Comparison of ENCODE assay signal across 8 cellular contexts in genomic region chr15:83066761-83067637, GRCh38. TPM values are rescaled to one million over a fixed set of nuclear protein-coding genes. Genes with fewer than 3 reads are reported as not detected.
A peak's percentile ranks its signal among the peaks of the same experiment; 100 is the strongest.
DNase-seq lines count a peak whose midpoint lies in the region; ATAC-seq and TF ChIP-seq lines count a peak whose summit lies in the region.

TSS of gene BTBD1 (minus strand) at chr15:83067252. CDS start at chr15:83067151, 101 bp downstream.

- H3K4me3 ChIP-seq in lower leg skin (ENCODE audit: low read depth, poor library complexity, severe bottlenecking), result peak within 1 kb of the TSS; percentile 78

- WGBS in lower leg skin, 2 donors, result 0% methylated on average over 1 to 52 of the region's 86 CpGs

- peak; percentile 73 for ATAC-seq in HG03457 (IDR thresholded peaks at IDR 0.05; ENCODE audit: unreplicated experiment)

- intact Hi-C loops in lower leg skin (cut with DNase I; ENCODE audit: low total_unique reads), result no loop called here

- TF ChIP-seq CTCF in C4-2B (conservative IDR thresholded peaks at IDR 0.05) (peak; percentile 25), lower leg skin (IDR thresholded peaks at IDR 0.05) (no peak)

- peak within 1 kb of the TSS; percentile 96 for H3K27ac ChIP-seq in C4-2B

- TF ChIP-seq POLR2A in lower leg skin (IDR thresholded peaks at IDR 0.05), result no peak

- peak; percentile 90 for DNase-seq in GM19240 (ENCODE audit: insufficient read length, low spot score)
- peak; percentile 81 for DNase-seq in NCI-H526 treated with DMSO at 0.1 percent for 48 hours (lab: John Stamatoyannopoulos, UW)
- peak; percentile 92 to 94 for DNase-seq in activated CD4-positive, alpha-beta T cell treated with anti-CD3 and anti-CD28 coated beads, Interleukin-2, amount 50 U/mL, for 48 hours
- DNase-seq in dermis microvascular lymphatic vessel endothelial cell (ENCODE audit: low read depth in 2 of 2), result peak; percentile 63 to 90
- peak; percentile 89 to 97 for DNase-seq in lower leg skin (ENCODE audit: low spot score in 2 of 2)
- DNase-seq in stimulated activated CD4-positive, alpha-beta T cell treated with anti-CD3 and anti-CD28 coated beads, Interleukin-4, amount 100 ng/mL, for 4 hours, result peak; percentile 88 to 90

RNA-seq across cellular contexts. Expression of gene BTBD1, which starts in this region (rescaled TPM):
- total RNA-seq in dermis microvascular lymphatic vessel endothelial cell (94.2 and 100 TPM in 2 replicates), lower leg skin (10 to 100 TPM; 46.2 to 57.5 (median 50.8) TPM)

Comparison
In these comparisons a context has a peak if more than half of its experiments do, and no peak if none do; other contexts are left out.
1. Peak in every context shown above with its lines: DNase-seq, ATAC-seq, H3K4me3 ChIP-seq and H3K27ac ChIP-seq.